In the genomic region with DNA sequence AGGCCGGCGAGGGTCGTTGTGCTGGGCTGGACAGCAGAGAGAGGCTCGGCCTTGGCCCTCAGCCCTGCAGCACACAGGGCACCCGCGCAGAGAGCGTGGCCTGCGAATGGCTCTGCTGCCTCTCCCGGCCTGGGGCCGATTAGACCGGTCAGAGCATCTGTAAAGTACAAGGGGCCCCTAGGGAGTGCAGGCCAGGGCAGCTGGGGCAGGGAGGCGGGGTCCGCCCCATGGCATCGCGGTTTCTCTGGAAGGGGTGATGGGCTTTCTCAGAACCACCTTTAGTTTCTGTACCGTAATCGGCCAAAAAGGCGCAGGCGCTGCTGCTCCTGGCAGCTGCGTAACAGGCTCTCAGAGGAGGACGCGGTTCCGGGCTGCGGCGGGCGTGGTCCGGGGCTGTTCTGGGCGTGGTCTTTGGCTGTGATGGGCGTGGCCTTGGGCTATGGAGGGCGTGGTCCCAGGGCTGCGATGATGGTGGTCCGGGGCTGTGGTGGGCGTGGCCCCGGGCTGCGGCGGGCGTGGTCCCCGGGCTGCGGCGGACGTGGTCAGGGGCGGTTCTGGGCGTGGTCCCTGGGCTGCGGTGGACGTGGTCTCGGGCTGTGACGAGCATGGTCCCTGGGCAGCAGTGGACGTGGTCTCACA, we compare ENCODE assay signal across 1 cellular context.
TF ChIP-seq lines count a peak whose summit lies in the region.

No MANE protein-coding gene starts in this region.

TF ChIP-seq in GM12878, 131 proteins besides CTCF, POLR2A, EP300 and RAD21 (continued from another document and continues in another):
- TF ChIP-seq, protein P1, sequence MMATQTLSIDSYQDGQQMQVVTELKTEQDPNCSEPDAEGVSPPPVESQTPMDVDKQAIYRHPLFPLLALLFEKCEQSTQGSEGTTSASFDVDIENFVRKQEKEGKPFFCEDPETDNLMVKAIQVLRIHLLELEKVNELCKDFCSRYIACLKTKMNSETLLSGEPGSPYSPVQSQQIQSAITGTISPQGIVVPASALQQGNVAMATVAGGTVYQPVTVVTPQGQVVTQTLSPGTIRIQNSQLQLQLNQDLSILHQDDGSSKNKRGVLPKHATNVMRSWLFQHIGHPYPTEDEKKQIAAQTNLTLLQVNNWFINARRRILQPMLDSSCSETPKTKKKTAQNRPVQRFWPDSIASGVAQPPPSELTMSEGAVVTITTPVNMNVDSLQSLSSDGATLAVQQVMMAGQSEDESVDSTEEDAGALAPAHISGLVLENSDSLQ (IDR thresholded peaks at IDR 0.05), result peak; percentile 88
- TF ChIP-seq KLF5 (IDR thresholded peaks at IDR 0.05; ENCODE audit: partially characterized antibody) (no peak), DPF2 (IDR thresholded peaks at IDR 0.05) (0 out of 2 replicates have a peak, but pooled peaks have one; percentile 14), POLR2AphosphoS5 (IDR thresholded peaks at IDR 0.05; ENCODE audit: low read length) (peak; percentile 38; the same call in 1 of the 2 replicates), SMAD5 (IDR thresholded peaks at IDR 0.05; ENCODE audit: low read depth) (no peak), HDAC6 (IDR thresholded peaks at IDR 0.05; ENCODE audit: unreplicated experiment) (no peak), CHD2 (IDR thresholded peaks at IDR 0.05; ENCODE audit: borderline replicate concordance, low read depth, low read length) (no peak), KDM1A (IDR thresholded peaks at IDR 0.05; ENCODE audit: borderline replicate concordance) (no peak), ZBED1 (IDR thresholded peaks at IDR 0.05; ENCODE audit: borderline replicate concordance) (no peak), EGR1 (IDR thresholded peaks at IDR 0.05; ENCODE audit: borderline replicate concordance in 1 of 2, low read depth in 2 of 2, low read length in 2 of 2) (no peak), RELA (IDR thresholded peaks at IDR 0.05; ENCODE audit: borderline replicate concordance, partially characterized antibody) (no peak), TCF3 (IDR thresholded peaks at IDR 0.05; ENCODE audit: borderline replicate concordance, insufficient read depth, low read depth, low read length) (no peak), BCL11A (IDR thresholded peaks at IDR 0.05; ENCODE audit: low read depth, low read length) (no peak), PML (IDR thresholded peaks at IDR 0.05; ENCODE audit: low read length) (no peak), TARDBP (IDR thresholded peaks at IDR 0.05; ENCODE audit: borderline replicate concordance) (no peak), GABPA (IDR thresholded peaks at IDR 0.05; ENCODE audit: low read depth) (no peak), SMAD1 (IDR thresholded peaks at IDR 0.05; ENCODE audit: low read depth, partially characterized antibody) (no peak), NFYA (IDR thresholded peaks at IDR 0.05; ENCODE audit: borderline replicate concordance, low read depth, low read length) (no peak)
- TF ChIP-seq, protein P2, sequence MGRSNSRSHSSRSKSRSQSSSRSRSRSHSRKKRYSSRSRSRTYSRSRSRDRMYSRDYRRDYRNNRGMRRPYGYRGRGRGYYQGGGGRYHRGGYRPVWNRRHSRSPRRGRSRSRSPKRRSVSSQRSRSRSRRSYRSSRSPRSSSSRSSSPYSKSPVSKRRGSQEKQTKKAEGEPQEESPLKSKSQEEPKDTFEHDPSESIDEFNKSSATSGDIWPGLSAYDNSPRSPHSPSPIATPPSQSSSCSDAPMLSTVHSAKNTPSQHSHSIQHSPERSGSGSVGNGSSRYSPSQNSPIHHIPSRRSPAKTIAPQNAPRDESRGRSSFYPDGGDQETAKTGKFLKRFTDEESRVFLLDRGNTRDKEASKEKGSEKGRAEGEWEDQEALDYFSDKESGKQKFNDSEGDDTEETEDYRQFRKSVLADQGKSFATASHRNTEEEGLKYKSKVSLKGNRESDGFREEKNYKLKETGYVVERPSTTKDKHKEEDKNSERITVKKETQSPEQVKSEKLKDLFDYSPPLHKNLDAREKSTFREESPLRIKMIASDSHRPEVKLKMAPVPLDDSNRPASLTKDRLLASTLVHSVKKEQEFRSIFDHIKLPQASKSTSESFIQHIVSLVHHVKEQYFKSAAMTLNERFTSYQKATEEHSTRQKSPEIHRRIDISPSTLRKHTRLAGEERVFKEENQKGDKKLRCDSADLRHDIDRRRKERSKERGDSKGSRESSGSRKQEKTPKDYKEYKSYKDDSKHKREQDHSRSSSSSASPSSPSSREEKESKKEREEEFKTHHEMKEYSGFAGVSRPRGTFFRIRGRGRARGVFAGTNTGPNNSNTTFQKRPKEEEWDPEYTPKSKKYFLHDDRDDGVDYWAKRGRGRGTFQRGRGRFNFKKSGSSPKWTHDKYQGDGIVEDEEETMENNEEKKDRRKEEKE (IDR thresholded peaks at IDR 0.05), result no peak
- TF ChIP-seq, protein P3, sequence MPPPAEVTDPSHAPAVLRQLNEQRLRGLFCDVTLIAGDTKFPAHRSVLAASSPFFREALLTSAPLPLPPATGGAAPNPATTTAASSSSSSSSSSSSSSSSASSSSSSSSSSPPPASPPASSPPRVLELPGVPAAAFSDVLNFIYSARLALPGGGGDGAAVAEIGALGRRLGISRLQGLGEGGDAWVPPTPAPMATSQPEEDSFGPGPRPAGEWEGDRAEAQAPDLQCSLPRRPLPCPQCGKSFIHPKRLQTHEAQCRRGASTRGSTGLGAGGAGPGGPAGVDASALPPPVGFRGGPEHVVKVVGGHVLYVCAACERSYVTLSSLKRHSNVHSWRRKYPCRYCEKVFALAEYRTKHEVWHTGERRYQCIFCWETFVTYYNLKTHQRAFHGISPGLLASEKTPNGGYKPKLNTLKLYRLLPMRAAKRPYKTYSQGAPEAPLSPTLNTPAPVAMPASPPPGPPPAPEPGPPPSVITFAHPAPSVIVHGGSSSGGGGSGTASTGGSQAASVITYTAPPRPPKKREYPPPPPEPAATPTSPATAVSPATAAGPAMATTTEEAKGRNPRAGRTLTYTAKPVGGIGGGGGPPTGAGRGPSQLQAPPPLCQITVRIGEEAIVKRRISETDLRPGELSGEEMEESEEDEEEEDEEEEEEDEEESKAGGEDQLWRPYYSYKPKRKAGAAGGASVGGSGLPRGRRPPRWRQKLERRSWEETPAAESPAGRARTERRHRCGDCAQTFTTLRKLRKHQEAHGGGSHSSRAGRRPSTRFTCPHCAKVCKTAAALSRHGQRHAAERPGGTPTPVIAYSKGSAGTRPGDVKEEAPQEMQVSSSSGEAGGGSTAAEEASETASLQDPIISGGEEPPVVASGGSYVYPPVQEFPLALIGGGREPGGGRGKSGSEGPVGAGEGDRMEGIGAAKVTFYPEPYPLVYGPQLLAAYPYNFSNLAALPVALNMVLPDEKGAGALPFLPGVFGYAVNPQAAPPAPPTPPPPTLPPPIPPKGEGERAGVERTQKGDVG (CRISPR knock-in tag; IDR thresholded peaks at IDR 0.05), result no peak
- TF ChIP-seq, protein P4, sequence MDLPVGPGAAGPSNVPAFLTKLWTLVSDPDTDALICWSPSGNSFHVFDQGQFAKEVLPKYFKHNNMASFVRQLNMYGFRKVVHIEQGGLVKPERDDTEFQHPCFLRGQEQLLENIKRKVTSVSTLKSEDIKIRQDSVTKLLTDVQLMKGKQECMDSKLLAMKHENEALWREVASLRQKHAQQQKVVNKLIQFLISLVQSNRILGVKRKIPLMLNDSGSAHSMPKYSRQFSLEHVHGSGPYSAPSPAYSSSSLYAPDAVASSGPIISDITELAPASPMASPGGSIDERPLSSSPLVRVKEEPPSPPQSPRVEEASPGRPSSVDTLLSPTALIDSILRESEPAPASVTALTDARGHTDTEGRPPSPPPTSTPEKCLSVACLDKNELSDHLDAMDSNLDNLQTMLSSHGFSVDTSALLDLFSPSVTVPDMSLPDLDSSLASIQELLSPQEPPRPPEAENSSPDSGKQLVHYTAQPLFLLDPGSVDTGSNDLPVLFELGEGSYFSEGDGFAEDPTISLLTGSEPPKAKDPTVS (IDR thresholded peaks at IDR 0.05; ENCODE audit: low read depth, low read length), result no peak
- TF ChIP-seq, protein P5, sequence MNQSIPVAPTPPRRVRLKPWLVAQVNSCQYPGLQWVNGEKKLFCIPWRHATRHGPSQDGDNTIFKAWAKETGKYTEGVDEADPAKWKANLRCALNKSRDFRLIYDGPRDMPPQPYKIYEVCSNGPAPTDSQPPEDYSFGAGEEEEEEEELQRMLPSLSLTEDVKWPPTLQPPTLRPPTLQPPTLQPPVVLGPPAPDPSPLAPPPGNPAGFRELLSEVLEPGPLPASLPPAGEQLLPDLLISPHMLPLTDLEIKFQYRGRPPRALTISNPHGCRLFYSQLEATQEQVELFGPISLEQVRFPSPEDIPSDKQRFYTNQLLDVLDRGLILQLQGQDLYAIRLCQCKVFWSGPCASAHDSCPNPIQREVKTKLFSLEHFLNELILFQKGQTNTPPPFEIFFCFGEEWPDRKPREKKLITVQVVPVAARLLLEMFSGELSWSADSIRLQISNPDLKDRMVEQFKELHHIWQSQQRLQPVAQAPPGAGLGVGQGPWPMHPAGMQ (IDR thresholded peaks at IDR 0.05; ENCODE audit: borderline replicate concordance), result no peak
- TF ChIP-seq, protein P6, sequence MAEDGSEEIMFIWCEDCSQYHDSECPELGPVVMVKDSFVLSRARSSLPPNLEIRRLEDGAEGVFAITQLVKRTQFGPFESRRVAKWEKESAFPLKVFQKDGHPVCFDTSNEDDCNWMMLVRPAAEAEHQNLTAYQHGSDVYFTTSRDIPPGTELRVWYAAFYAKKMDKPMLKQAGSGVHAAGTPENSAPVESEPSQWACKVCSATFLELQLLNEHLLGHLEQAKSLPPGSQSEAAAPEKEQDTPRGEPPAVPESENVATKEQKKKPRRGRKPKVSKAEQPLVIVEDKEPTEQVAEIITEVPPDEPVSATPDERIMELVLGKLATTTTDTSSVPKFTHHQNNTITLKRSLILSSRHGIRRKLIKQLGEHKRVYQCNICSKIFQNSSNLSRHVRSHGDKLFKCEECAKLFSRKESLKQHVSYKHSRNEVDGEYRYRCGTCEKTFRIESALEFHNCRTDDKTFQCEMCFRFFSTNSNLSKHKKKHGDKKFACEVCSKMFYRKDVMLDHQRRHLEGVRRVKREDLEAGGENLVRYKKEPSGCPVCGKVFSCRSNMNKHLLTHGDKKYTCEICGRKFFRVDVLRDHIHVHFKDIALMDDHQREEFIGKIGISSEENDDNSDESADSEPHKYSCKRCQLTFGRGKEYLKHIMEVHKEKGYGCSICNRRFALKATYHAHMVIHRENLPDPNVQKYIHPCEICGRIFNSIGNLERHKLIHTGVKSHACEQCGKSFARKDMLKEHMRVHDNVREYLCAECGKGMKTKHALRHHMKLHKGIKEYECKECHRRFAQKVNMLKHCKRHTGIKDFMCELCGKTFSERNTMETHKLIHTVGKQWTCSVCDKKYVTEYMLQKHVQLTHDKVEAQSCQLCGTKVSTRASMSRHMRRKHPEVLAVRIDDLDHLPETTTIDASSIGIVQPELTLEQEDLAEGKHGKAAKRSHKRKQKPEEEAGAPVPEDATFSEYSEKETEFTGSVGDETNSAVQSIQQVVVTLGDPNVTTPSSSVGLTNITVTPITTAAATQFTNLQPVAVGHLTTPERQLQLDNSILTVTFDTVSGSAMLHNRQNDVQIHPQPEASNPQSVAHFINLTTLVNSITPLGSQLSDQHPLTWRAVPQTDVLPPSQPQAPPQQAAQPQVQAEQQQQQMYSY (CRISPR knock-in tag; IDR thresholded peaks at IDR 0.05), result no peak
- TF ChIP-seq, protein P7, sequence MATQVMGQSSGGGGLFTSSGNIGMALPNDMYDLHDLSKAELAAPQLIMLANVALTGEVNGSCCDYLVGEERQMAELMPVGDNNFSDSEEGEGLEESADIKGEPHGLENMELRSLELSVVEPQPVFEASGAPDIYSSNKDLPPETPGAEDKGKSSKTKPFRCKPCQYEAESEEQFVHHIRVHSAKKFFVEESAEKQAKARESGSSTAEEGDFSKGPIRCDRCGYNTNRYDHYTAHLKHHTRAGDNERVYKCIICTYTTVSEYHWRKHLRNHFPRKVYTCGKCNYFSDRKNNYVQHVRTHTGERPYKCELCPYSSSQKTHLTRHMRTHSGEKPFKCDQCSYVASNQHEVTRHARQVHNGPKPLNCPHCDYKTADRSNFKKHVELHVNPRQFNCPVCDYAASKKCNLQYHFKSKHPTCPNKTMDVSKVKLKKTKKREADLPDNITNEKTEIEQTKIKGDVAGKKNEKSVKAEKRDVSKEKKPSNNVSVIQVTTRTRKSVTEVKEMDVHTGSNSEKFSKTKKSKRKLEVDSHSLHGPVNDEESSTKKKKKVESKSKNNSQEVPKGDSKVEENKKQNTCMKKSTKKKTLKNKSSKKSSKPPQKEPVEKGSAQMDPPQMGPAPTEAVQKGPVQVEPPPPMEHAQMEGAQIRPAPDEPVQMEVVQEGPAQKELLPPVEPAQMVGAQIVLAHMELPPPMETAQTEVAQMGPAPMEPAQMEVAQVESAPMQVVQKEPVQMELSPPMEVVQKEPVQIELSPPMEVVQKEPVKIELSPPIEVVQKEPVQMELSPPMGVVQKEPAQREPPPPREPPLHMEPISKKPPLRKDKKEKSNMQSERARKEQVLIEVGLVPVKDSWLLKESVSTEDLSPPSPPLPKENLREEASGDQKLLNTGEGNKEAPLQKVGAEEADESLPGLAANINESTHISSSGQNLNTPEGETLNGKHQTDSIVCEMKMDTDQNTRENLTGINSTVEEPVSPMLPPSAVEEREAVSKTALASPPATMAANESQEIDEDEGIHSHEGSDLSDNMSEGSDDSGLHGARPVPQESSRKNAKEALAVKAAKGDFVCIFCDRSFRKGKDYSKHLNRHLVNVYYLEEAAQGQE (IDR thresholded peaks at IDR 0.05; ENCODE audit: low read depth, low read length), result no peak
- TF ChIP-seq, protein P8, sequence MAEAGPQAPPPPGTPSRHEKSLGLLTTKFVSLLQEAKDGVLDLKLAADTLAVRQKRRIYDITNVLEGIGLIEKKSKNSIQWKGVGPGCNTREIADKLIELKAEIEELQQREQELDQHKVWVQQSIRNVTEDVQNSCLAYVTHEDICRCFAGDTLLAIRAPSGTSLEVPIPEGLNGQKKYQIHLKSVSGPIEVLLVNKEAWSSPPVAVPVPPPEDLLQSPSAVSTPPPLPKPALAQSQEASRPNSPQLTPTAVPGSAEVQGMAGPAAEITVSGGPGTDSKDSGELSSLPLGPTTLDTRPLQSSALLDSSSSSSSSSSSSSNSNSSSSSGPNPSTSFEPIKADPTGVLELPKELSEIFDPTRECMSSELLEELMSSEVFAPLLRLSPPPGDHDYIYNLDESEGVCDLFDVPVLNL (IDR thresholded peaks at IDR 0.05; ENCODE audit: low read depth, low read length), result no peak
- TF ChIP-seq, protein P9, sequence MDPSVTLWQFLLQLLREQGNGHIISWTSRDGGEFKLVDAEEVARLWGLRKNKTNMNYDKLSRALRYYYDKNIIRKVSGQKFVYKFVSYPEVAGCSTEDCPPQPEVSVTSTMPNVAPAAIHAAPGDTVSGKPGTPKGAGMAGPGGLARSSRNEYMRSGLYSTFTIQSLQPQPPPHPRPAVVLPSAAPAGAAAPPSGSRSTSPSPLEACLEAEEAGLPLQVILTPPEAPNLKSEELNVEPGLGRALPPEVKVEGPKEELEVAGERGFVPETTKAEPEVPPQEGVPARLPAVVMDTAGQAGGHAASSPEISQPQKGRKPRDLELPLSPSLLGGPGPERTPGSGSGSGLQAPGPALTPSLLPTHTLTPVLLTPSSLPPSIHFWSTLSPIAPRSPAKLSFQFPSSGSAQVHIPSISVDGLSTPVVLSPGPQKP (IDR thresholded peaks at IDR 0.05; ENCODE audit: low read depth, low read length), result no peak
- TF ChIP-seq, protein P10, sequence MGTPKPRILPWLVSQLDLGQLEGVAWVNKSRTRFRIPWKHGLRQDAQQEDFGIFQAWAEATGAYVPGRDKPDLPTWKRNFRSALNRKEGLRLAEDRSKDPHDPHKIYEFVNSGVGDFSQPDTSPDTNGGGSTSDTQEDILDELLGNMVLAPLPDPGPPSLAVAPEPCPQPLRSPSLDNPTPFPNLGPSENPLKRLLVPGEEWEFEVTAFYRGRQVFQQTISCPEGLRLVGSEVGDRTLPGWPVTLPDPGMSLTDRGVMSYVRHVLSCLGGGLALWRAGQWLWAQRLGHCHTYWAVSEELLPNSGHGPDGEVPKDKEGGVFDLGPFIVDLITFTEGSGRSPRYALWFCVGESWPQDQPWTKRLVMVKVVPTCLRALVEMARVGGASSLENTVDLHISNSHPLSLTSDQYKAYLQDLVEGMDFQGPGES (IDR thresholded peaks at IDR 0.05), result no peak
